ENCODE assay signal across 12 cellular contexts in the genomic region with DNA sequence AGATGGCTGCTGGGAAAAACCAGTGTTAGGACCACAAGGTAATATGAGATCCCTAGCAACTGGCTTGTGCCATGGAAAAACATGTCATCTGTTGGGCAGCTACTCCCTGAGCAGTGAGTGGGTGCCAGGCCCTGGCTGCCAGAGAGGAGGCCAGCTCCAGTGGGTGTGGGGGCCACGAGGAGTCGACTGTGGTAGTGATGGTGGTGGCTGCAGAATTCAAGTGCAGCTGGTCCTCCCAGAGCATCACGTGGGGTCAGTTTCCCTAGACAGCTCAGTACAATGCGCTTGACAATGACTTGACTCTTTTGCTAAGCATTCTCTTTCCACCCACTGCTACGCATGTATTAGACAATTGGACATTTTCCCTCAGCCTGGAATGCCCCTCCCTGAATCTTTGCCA. TPM values are rescaled to one million over a fixed set of nuclear protein-coding genes. Genes with fewer than 3 reads are reported as not detected.
DNase-seq lines count a peak whose midpoint lies in the region; ATAC-seq and TF ChIP-seq lines count a peak whose summit lies in the region.
"Had no signal": no experiment of that assay in that cellular context is flagged by ENCODE, and none has a peak within 500 bp of the region (broad histone marks: within the 10 kb centered on the region; RNA-seq: fewer than 3 reads in every experiment).

No MANE protein-coding gene starts in this region.

- H3K4me1 Mint-ChIP-seq in activated T-helper 2 cell treated with anti-CD3 and anti-CD28 coated beads, Interferon-gamma antibody, Interleukin-2, Interleukin-4, amounts not matched to agents 10 μg/mL and 5 μg/mL and 100 μg/mL, durations not matched to agents 14 hours and 24 hours and 36 hours (ENCODE audit: low read depth) = peaks cover 35% of the 10 kb centered on the region
- peaks cover 22% of the 10 kb centered on the region for H3K4me1 Mint-ChIP-seq in neural progenitor cell

- no peaks in the 10 kb centered on the region for H3K36me3 ChIP-seq in right atrium auricular region
- no peaks in the 10 kb centered on the region for H3K36me3 ChIP-seq in neural progenitor cell
- H3K36me3 ChIP-seq: BE2C had no signal

- no peak overlapping the region for H3K4me2 ChIP-seq in neural progenitor cell

- no peaks in the 10 kb centered on the region for H3K9me3 Mint-ChIP-seq in activated T-helper 2 cell treated with anti-CD3 and anti-CD28 coated beads, Interferon-gamma antibody, Interleukin-2, Interleukin-4, amounts not matched to agents 10 μg/mL and 5 μg/mL and 100 μg/mL, durations not matched to agents 14 hours and 24 hours and 36 hours
- H3K9me3 Mint-ChIP-seq in neural progenitor cell = no peaks in the 10 kb centered on the region
- H3K9me3 Mint-ChIP-seq: HFFc6 had no signal

- no peaks in the 10 kb centered on the region for H3K79me2 ChIP-seq in neural progenitor cell (ENCODE audit: low read depth)

- H3K27ac ChIP-seq in right atrium auricular region = peak overlapping the region in 1 of 2 donors; percentile 13
- H3K27ac ChIP-seq in neural progenitor cell = no peak overlapping the region

- intact Hi-C loops in Right ventricle myocardium inferior (cut with DNase I) = no loop called here
- intact Hi-C loops in activated T-helper 2 cell treated with anti-CD3 and anti-CD28 coated beads, Interferon-gamma antibody, Interleukin-2, Interleukin-4, amounts not matched to agents 10 μg/mL and 5 μg/mL and 100 μg/mL, durations not matched to agents 14 hours and 24 hours and 36 hours (cut with micrococcal nuclease) = no loop called here

- H3K4me3 Mint-ChIP-seq in activated T-helper 2 cell treated with anti-CD3 and anti-CD28 coated beads, Interferon-gamma antibody, Interleukin-2, Interleukin-4, amounts not matched to agents 10 μg/mL and 5 μg/mL and 100 μg/mL, durations not matched to agents 14 hours and 24 hours and 36 hours (ENCODE audit: low read depth) = no peak overlapping the region
- no peak overlapping the region for H3K4me3 Mint-ChIP-seq in neural progenitor cell
- H3K4me3 Mint-ChIP-seq: HFFc6 had no signal

- TF ChIP-seq CTCF in right atrium auricular region (IDR thresholded peaks at IDR 0.05) (no peak), neural progenitor cell (IDR thresholded peaks at IDR 0.05) (no peak)

- H3K9me3 ChIP-seq in right atrium auricular region = no peaks in the 10 kb centered on the region
- H3K9me3 ChIP-seq in neural progenitor cell (ENCODE audit: low read depth) = no peaks in the 10 kb centered on the region
- H3K9me3 ChIP-seq: BE2C had no signal

- H3K27me3 Mint-ChIP-seq in activated T-helper 2 cell treated with anti-CD3 and anti-CD28 coated beads, Interferon-gamma antibody, Interleukin-2, Interleukin-4, amounts not matched to agents 10 μg/mL and 5 μg/mL and 100 μg/mL, durations not matched to agents 14 hours and 24 hours and 36 hours (ENCODE audit: low read depth) = no peaks in the 10 kb centered on the region
- H3K27me3 Mint-ChIP-seq in neural progenitor cell (ENCODE audit: insufficient read depth, low read depth) = no peaks in the 10 kb centered on the region

- H3K9ac ChIP-seq in neural progenitor cell = no peak overlapping the region

- no peak for DNase-seq in Right ventricle myocardium inferior (ENCODE audit: missing footprints)
- DNase-seq in right atrium auricular region (ENCODE audit: low spot score) = no peak
- DNase-seq in activated T-helper 2 cell treated with anti-CD3 and anti-CD28 coated beads, Interferon-gamma antibody, Interleukin-2, Interleukin-4, amounts not matched to agents 10 μg/mL and 5 μg/mL and 100 μg/mL, durations not matched to agents 14 hours and 24 hours and 36 hours (ENCODE audit: low spot score) = no peak
- DNase-seq in myocyte (ENCODE audit: low read depth) = peak; percentile 97
- no peak for DNase-seq in neural progenitor cell (ENCODE audit: low spot score)
- no peak for DNase-seq in HT-29 (ENCODE audit: low spot score)
- DNase-seq: BE2C, HFFc6, NCI-H345 had no signal

- H4K20me1 ChIP-seq in neural progenitor cell (ENCODE audit: low read depth) = no peaks in the 10 kb centered on the region

- ATAC-seq in Right ventricle myocardium inferior (peak; percentile 63), GM18907 (IDR thresholded peaks at IDR 0.05; ENCODE audit: unreplicated experiment) (no peak), GM18505 (IDR thresholded peaks at IDR 0.05; ENCODE audit: unreplicated experiment) (no peak)

- no peaks in the 10 kb centered on the region for H3K27me3 ChIP-seq in right atrium auricular region
- no peaks in the 10 kb centered on the region for H3K27me3 ChIP-seq in neural progenitor cell
- H3K27me3 ChIP-seq: BE2C had no signal

- H2AFZ ChIP-seq in neural progenitor cell (replicated peaks) = no peak overlapping the region

- H3K36me3 Mint-ChIP-seq in activated T-helper 2 cell treated with anti-CD3 and anti-CD28 coated beads, Interferon-gamma antibody, Interleukin-2, Interleukin-4, amounts not matched to agents 10 μg/mL and 5 μg/mL and 100 μg/mL, durations not matched to agents 14 hours and 24 hours and 36 hours (ENCODE audit: low read depth) = no peaks in the 10 kb centered on the region
- H3K36me3 Mint-ChIP-seq in neural progenitor cell = no peaks in the 10 kb centered on the region

- H3K4me1 ChIP-seq in right atrium auricular region = peaks cover 0 to 29% of the 10 kb centered on the region in 2 donors
- H3K4me1 ChIP-seq in neural progenitor cell = no peaks in the 10 kb centered on the region
- H3K4me1 ChIP-seq: BE2C had no signal

- peak overlapping the region; percentile 95 for H3K27ac Mint-ChIP-seq in activated T-helper 2 cell treated with anti-CD3 and anti-CD28 coated beads, Interferon-gamma antibody, Interleukin-2, Interleukin-4, amounts not matched to agents 10 μg/mL and 5 μg/mL and 100 μg/mL, durations not matched to agents 14 hours and 24 hours and 36 hours
- no peak overlapping the region for H3K27ac Mint-ChIP-seq in neural progenitor cell
- H3K27ac Mint-ChIP-seq: HFFc6 had no signal

- H3F3A ChIP-seq in neural progenitor cell (ENCODE audit: low read depth) = no peaks in the 10 kb centered on the region

- TF ChIP-seq POLR2A in GM18505 (IDR thresholded peaks at IDR 0.05; ENCODE audit: borderline replicate concordance, extremely low read depth, insufficient read depth, insufficient read length) = no peak

- H3K4me3 ChIP-seq in right atrium auricular region (no peak overlapping the region), neural progenitor cell (no peak overlapping the region)

RNA-seq across cellular contexts. Expression of gene CDC42, which starts 14.5 kb away (rescaled TPM):
- total RNA-seq in Right ventricle myocardium inferior (151 TPM), right atrium auricular region (100 to 1,000 TPM; 144 to 147 TPM), myocyte (273 and 286 TPM in 2 replicates), neural progenitor cell (ENCODE audit: low replicate concordance) (267 and 348 TPM in 2 replicates)
- 342 and 350 TPM in 2 replicates for total RNA-seq in activated T-helper 2 cell treated with anti-CD3 and anti-CD28 coated beads, Interferon-gamma antibody, Interleukin-2, Interleukin-4, amounts not matched to agents 10 μg/mL and 5 μg/mL and 100 μg/mL, durations not matched to agents 14 hours and 24 hours and 36 hours
- 183 TPM for polyA plus RNA-seq in myocyte (2012)
- total RNA-seq in HT-29 (2014; rRNA removed; shearing (Covaris generic)) = 146 and 150 TPM in 2 replicates

RNA-seq across cellular contexts. Expression of gene CELA3A, which starts 36.6 kb away (rescaled TPM):
- total RNA-seq in Right ventricle myocardium inferior (not detected), right atrium auricular region (not detected), myocyte (0.78 and 2.6 TPM in 2 replicates), neural progenitor cell (ENCODE audit: low replicate concordance) (not detected in 2 replicates)
- total RNA-seq in activated T-helper 2 cell treated with anti-CD3 and anti-CD28 coated beads, Interferon-gamma antibody, Interleukin-2, Interleukin-4, amounts not matched to agents 10 μg/mL and 5 μg/mL and 100 μg/mL, durations not matched to agents 14 hours and 24 hours and 36 hours = not detected in 2 replicates
- polyA plus RNA-seq in myocyte (2012) = 0.18 TPM
- 0.13 TPM in 1 of 2 replicates, not detected in the other for total RNA-seq in HT-29 (2014; rRNA removed; shearing (Covaris generic))
- total RNA-seq: endothelial cell of umbilical vein, HFFc6 had no signal
- polyA plus RNA-seq: endothelial cell of umbilical vein had no signal
